35 cellular contexts compared by ENCODE assay signal in the genomic region with DNA sequence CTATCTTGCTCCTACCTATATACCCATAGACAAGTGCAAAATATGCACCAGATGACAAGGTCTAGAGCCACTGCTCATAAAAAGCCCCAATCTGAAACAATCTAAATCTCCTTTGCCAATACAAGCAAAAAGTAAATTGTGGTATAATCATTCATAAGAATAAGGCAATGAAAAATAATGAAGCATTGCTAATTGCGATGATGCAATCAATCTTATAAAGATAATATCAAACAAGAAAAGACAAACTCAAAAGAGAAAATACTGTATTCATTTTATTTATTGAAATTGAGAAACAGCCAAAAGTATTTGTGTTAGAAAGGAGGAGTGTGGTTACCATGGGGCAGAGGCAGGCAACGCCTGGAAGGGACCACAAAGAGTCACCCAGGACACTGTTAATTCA.
"Had no signal": no experiment of that assay in that cellular context is flagged by ENCODE, and none has a peak within 500 bp of the region (broad histone marks: within the 10 kb centered on the region; RNA-seq: fewer than 3 reads in every experiment).

No MANE protein-coding gene starts in this region.

- H3K36me3 ChIP-seq: MG63 had no signal

- H3K27me3 ChIP-seq: MG63 had no signal

- H3K9me3 ChIP-seq: MG63 had no signal

- DNase-seq: Kasumi-1, MG63, MM.1S, MV-4-11, NCI-H1048, NCI-H1092, NCI-H1092 treated with DMSO at 0.1 percent for 48 hours, NCI-H1105, NCI-H1105 treated with DMSO at 0.1 percent for 48 hours, NCI-H1417, NCI-H1417 treated with DMSO at 0.1 percent for 48 hours, NCI-H1436, NCI-H1436 treated with DMSO at 0.1 percent for 48 hours, NCI-H146, NCI-H1694, NCI-H1694 treated with DMSO at 0.1 percent for 48 hours, NCI-H187, NCI-H1930, NCI-H2029, NCI-H2029 treated with DMSO at 0.1 percent for 48 hours, NCI-H2081, NCI-H2081 treated with DMSO at 0.1 percent for 48 hours, NCI-H2107, NCI-H2171, NCI-H2171 treated with DMSO at 0.1 percent for 48 hours, NCI-H2227 treated with DMSO at 0.1 percent for 48 hours, NCI-H226, NCI-H345, NCI-H446, NCI-H446 treated with DMSO at 0.1 percent for 48 hours, NCI-H510A, NCI-H510A treated with DMSO at 0.1 percent for 48 hours, NCI-H524, NCI-H524 treated with DMSO at 0.1 percent for 48 hours, NCI-H526 had no signal

- H3K4me3 ChIP-seq: MG63 had no signal
